Comparison of ENCODE assay signal across 9 cellular contexts in genomic region chr4:119103263-119103662, GRCh38. TPM values are rescaled to one million over a fixed set of nuclear protein-coding genes. Genes with fewer than 3 reads are reported as not detected.
A peak's percentile ranks its signal among the peaks of the same experiment; 100 is the strongest.
DNase-seq lines count a peak whose midpoint lies in the region; ATAC-seq, FAIRE-seq and TF ChIP-seq lines count a peak whose summit lies in the region.
"Had no signal": no experiment of that assay in that cellular context is flagged by ENCODE, and none has a peak within 500 bp of the region (broad histone marks: within the 10 kb centered on the region; RNA-seq: fewer than 3 reads in every experiment).

No MANE protein-coding gene starts in this region.

- TF ChIP-seq POLR2A in H54 (IDR thresholded peaks at IDR 0.05; ENCODE audit: low read depth, low read length): no peak

- peak; percentile 96 for FAIRE-seq in H54 (lab: Jason Lieb, UNC)

- intact Hi-C loops in sciatic nerve (cut with DNase I): loop anchor here (10.0 kb wide), 1 partner anchor 118 kb away; no protein-coding TSS in a partner anchor

- DNase-seq in H54 (ENCODE audit: insufficient read length, low spot score) (peak; percentile 28), foreskin melanocyte (peak; percentile 88), sciatic nerve (ENCODE audit: low spot score) (no peak), hippocampal formation (lab: John Stamatoyannopoulos, UW) (no peak)
- DNase-seq in stimulated activated CD8-positive, alpha-beta memory T cell treated with anti-CD3 and anti-CD28 coated beads, Interleukin-4, amount 100 ng/mL, for 48 hours: no peak
- DNase-seq in stimulated activated CD4-positive, alpha-beta T cell treated with anti-CD3 and anti-CD28 coated beads, Interleukin-4, amount 100 ng/mL, for 1 hour: no peak
- DNase-seq: nephron progenitor cell had no signal

- ATAC-seq in SK-N-SH treated with all-trans-retinoic acid at 6 μM for 48 hours (peak; percentile 92), sciatic nerve (peak; percentile 63), HG02852 (IDR thresholded peaks at IDR 0.05; ENCODE audit: unreplicated experiment) (no peak)

TF ChIP-seq in SK-N-SH treated with all-trans-retinoic acid at 6 μM for 48 hours, 23 proteins besides CTCF, POLR2A, EP300 and RAD21:
- TF ChIP-seq ZNF565 (CRISPR knock-in tag; conservative IDR thresholded peaks at IDR 0.05; ENCODE audit: low read depth): no peak
- TF ChIP-seq ZC3H10 (CRISPR knock-in tag; IDR thresholded peaks at IDR 0.05): 0 out of 2 replicates have a peak, but pooled peaks have one; percentile 42
- 0 out of 2 replicates have a peak, but pooled peaks have one; percentile 36 for TF ChIP-seq CSDC2 (CRISPR knock-in tag; IDR thresholded peaks at IDR 0.05)
- no peak for TF ChIP-seq ZNF8 (CRISPR knock-in tag; IDR thresholded peaks at IDR 0.05)
- no peak for TF ChIP-seq ZFP30 (CRISPR knock-in tag; IDR thresholded peaks at IDR 0.05)
- TF ChIP-seq TOX (CRISPR knock-in tag; IDR thresholded peaks at IDR 0.05; ENCODE audit: borderline replicate concordance): no peak
- peak; percentile 85 for TF ChIP-seq CREB5 (CRISPR knock-in tag; IDR thresholded peaks at IDR 0.05; ENCODE audit: low read depth)
- TF ChIP-seq ZFP3 (CRISPR knock-in tag; IDR thresholded peaks at IDR 0.05): peak; percentile 76; the same call in 1 of the 2 replicates
- TF ChIP-seq OSR1 (CRISPR knock-in tag; IDR thresholded peaks at IDR 0.05): no peak
- TF ChIP-seq GLIS3 (CRISPR knock-in tag; IDR thresholded peaks at IDR 0.05): no peak
- no peak for TF ChIP-seq TCF4 (CRISPR knock-in tag; IDR thresholded peaks at IDR 0.05; ENCODE audit: borderline replicate concordance)
- TF ChIP-seq ISL1 (CRISPR knock-in tag; IDR thresholded peaks at IDR 0.05): peak; percentile 92
TF ChIP-seq in SK-N-SH treated with all-trans-retinoic acid at 6 μM for 48 hours: peak in this region for 5.

RNA-seq across cellular contexts. Expression of gene MYOZ2, which starts 32.4 kb away (rescaled TPM):
- total RNA-seq in sciatic nerve: 0.62 TPM

Comparison
In these comparisons a context has a peak if more than half of its experiments do, and no peak if none do; other contexts are left out.
1. DNase-seq: peak in H54 (single experiment) and foreskin melanocyte (single experiment); none in sciatic nerve (single experiment), stimulated activated CD8-positive, alpha-beta memory T cell treated with anti-CD3 and anti-CD28 coated beads, Interleukin-4, amount 100 ng/mL, for 48 hours (single experiment), stimulated activated CD4-positive, alpha-beta T cell treated with anti-CD3 and anti-CD28 coated beads, Interleukin-4, amount 100 ng/mL, for 1 hour (single experiment) and hippocampal formation (0 of 2).